1 cellular context compared by ENCODE assay signal in genomic region chr6:12608016-12608860, GRCh38.
TF ChIP-seq lines count a peak whose summit lies in the region.

No MANE protein-coding gene starts in this region.

TF ChIP-seq in GM23338, 12 proteins besides CTCF, POLR2A, EP300 and RAD21 (continued from another document):
- TF ChIP-seq NANOG (IDR thresholded peaks at IDR 0.05; ENCODE audit: borderline replicate concordance) (no peak), EZH2 (IDR thresholded peaks at IDR 0.05; ENCODE audit: low read depth, unreplicated experiment) (no peak), ZNF114 (CRISPR knock-in tag; IDR thresholded peaks at IDR 0.05) (no peak)
